8 cellular contexts compared by ENCODE assay signal in the genomic region with DNA sequence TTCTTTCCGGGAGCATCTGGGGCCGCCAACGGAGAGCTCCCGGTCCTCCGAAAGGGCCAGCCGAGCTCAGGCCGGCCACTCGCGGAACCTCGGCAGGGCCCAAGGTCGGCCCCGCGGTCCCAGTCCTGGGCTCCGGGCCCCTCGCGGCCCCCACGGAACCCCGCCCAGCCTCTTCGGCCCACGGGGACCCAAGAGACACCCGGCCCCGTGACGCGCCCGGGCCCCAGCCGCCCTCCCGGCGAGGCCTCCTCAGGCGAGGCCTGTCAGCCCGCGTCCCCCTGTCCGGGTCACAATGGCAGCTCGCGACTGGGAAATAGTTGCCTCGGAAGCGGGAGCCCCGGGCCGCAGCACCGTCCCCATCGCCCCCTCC. TPM values are rescaled to one million over a fixed set of nuclear protein-coding genes. Genes with fewer than 3 reads are reported as not detected.
DNase-seq lines count a peak whose midpoint lies in the region; ATAC-seq and TF ChIP-seq lines count a peak whose summit lies in the region.
"Not testable (repeated sequence)": the region's sequence is repeated elsewhere in the genome, so short reads cannot be mapped to it uniquely, and the experiment has no call there.

No MANE protein-coding gene starts in this region.

- H3K36me3 ChIP-seq in BLaER1 treated with 17β-estradiol and CSF1 and Interleukin-3, amounts not matched to agents 10 nM and 100 nM; OCI-LY1 (ENCODE audit: insufficient read depth, low read length); esophagus muscularis mucosa; mesendoderm (ENCODE audit: control insufficient read depth, insufficient read depth, low read length); spleen: not testable (repeated sequence)

- not testable (repeated sequence) for H3K27me3 ChIP-seq in BLaER1 treated with 17β-estradiol and CSF1 and Interleukin-3, amounts not matched to agents 10 nM and 100 nM; OCI-LY1 (ENCODE audit: insufficient read depth, low read length); esophagus muscularis mucosa; mesendoderm (ENCODE audit: insufficient read depth, low read length, poor library complexity); spleen (replicated peaks in 1 of 7)

- not testable (repeated sequence) for H2AK5ac ChIP-seq in mesendoderm (ENCODE audit: low read length)

- whole genome bisulfite sequencing in esophagus muscularis mucosa = no CpG with 5 or more reads among the region's 40 CpGs
- WGBS in mesendoderm (ENCODE audit: extremely low coverage, insufficient coverage, low lambda C conversion rate) = no CpG with 5 or more reads among the region's 40 CpGs
- WGBS in spleen, 5 donors = 0 to 1% (median 0%) methylated on average over 13 to 34 of the region's 40 CpGs; no CpG with 5 or more reads in 1 of the 5 donors

- not testable (repeated sequence) for H3K79me2 ChIP-seq in OCI-LY1 (ENCODE audit: insufficient read depth, low read length); mesendoderm (ENCODE audit: control insufficient read depth, insufficient read depth, low read length)

- peak overlapping the region; percentile 77 to 87 (median 82) for H3K4me3 ChIP-seq in BLaER1 treated with 17β-estradiol and CSF1 and Interleukin-3, amounts not matched to agents 10 nM and 100 nM
- peak overlapping the region; percentile 68 for H3K4me3 ChIP-seq in OCI-LY1 (ENCODE audit: low read depth, low read length, poor library complexity, severe bottlenecking)
- H3K4me3 ChIP-seq in esophagus muscularis mucosa = peak overlapping the region; percentile 72 to 93 (median 76)
- H3K4me3 ChIP-seq in mesendoderm (ENCODE audit: low read length) = peak overlapping the region; percentile 69
- H3K4me3 ChIP-seq in spleen = peak overlapping the region; percentile 54 to 90 (median 72)

- not testable (repeated sequence) for TF ChIP-seq POLR2A in esophagus muscularis mucosa (IDR thresholded peaks at IDR 0.05; ENCODE audit: low read depth); spleen (IDR thresholded peaks at IDR 0.05)

- H3F3A ChIP-seq in OCI-LY1 (ENCODE audit: insufficient read depth, low read length) = not testable (repeated sequence)

- H3K4me1 ChIP-seq in BLaER1 treated with 17β-estradiol and CSF1 and Interleukin-3, amounts not matched to agents 10 nM and 100 nM = peaks cover 4 to 31% (median 18%) of the 10 kb centered on the region in 10 experiments
- not testable (repeated sequence) for H3K4me1 ChIP-seq in OCI-LY1 (ENCODE audit: insufficient read depth, low read length, severe bottlenecking); mesendoderm (ENCODE audit: control insufficient read depth, low read depth, low read length)
- H3K4me1 ChIP-seq in esophagus muscularis mucosa (peaks cover 3 to 31% (median 27%) of the 10 kb centered on the region in 4 donors), spleen (peaks cover 0 to 27% (median 11%) of the 10 kb centered on the region in 6 donors)

- TF ChIP-seq EP300 in esophagus muscularis mucosa (IDR thresholded peaks at IDR 0.05) = not testable (repeated sequence)

- intact Hi-C loops in esophagus muscularis mucosa (cut with DNase I); spleen (cut with DNase I; ENCODE audit: low total_unique reads): not testable (repeated sequence)

- not testable (repeated sequence) for H3K9me3 ChIP-seq in BLaER1 treated with 17β-estradiol and CSF1 and Interleukin-3, amounts not matched to agents 10 nM and 100 nM (replicated peaks in 1 of 11); OCI-LY1 (ENCODE audit: low read length); esophagus muscularis mucosa; spleen

- not testable (repeated sequence) for H2BK15ac ChIP-seq in mesendoderm (replicated peaks; ENCODE audit: low read depth)

- not testable (repeated sequence) for H3K18ac ChIP-seq in mesendoderm (ENCODE audit: low read length)

- not testable (repeated sequence) for TF ChIP-seq CTCF in OCI-LY1 (IDR thresholded peaks at IDR 0.05; ENCODE audit: low read length); esophagus muscularis mucosa (IDR thresholded peaks at IDR 0.05)
- peak in 1 of 11 experiments; percentile 10 for TF ChIP-seq CTCF in spleen (IDR thresholded peaks at IDR 0.05 in 8 of 11, conservative IDR thresholded peaks at IDR 0.05 in 3 of 11)

- not testable (repeated sequence) for H2AFZ ChIP-seq in OCI-LY1 (ENCODE audit: low read length)

- H4K20me1 ChIP-seq in BLaER1 treated with 17β-estradiol and CSF1 and Interleukin-3, amounts not matched to agents 10 nM and 100 nM = peaks cover 15 to 47% (median 34%) of the 10 kb centered on the region in 11 experiments; a peak in 17 of 22 replicates
- not testable (repeated sequence) for H4K20me1 ChIP-seq in OCI-LY1 (ENCODE audit: insufficient read depth, low read length)

- H2BK120ac ChIP-seq in mesendoderm (ENCODE audit: low read depth, low read length) = not testable (repeated sequence)

- peak overlapping the region; percentile 78 to 92 (median 84) for H3K9ac ChIP-seq in BLaER1 treated with 17β-estradiol and CSF1 and Interleukin-3, amounts not matched to agents 10 nM and 100 nM
- H3K9ac ChIP-seq in OCI-LY1 (ENCODE audit: low read length) = peak overlapping the region; percentile 75
- H3K9ac ChIP-seq in mesendoderm (ENCODE audit: low read length) = peak overlapping the region; percentile 83

- not testable (repeated sequence) for H3K4ac ChIP-seq in mesendoderm (ENCODE audit: low read depth, low read length)

- H2BK5ac ChIP-seq in mesendoderm (ENCODE audit: low read length) = not testable (repeated sequence)

- peak overlapping the region; percentile 71 to 86 (median 78) for H3K27ac ChIP-seq in BLaER1 treated with 17β-estradiol and CSF1 and Interleukin-3, amounts not matched to agents 10 nM and 100 nM
- H3K27ac ChIP-seq in OCI-LY1 (ENCODE audit: low read depth, low read length, poor library complexity, severe bottlenecking); mesendoderm (ENCODE audit: low read depth, low read length): not testable (repeated sequence)
- H3K27ac ChIP-seq in esophagus muscularis mucosa (replicated peaks in 1 of 4) (peak overlapping the region; percentile 89 to 95 (median 91)), spleen (peak overlapping the region; percentile 53 to 91 (median 80))

- DNase-seq in activated naive CD4-positive, alpha-beta T cell treated with anti-CD3 and anti-CD28 coated beads, Interleukin-2, amount 50 U/mL, for 16 hours = peak; percentile 13
- not testable (repeated sequence) for DNase-seq in esophagus muscularis mucosa (ENCODE audit: extremely low spot score); mesendoderm; spleen

- peak overlapping the region; percentile 81 for H3K56ac ChIP-seq in mesendoderm (ENCODE audit: low read length)

- H3K9me2 ChIP-seq in OCI-LY1 (ENCODE audit: low read depth, low read length) = not testable (repeated sequence)

- not testable (repeated sequence) for H4K8ac ChIP-seq in mesendoderm (ENCODE audit: low read depth, low read length)

- not testable (repeated sequence) for H3K23ac ChIP-seq in mesendoderm (ENCODE audit: low read length)

- H3K4me2 ChIP-seq in BLaER1 treated with 17β-estradiol and CSF1 and Interleukin-3, amounts not matched to agents 10 nM and 100 nM = peak overlapping the region; percentile 86 to 98 (median 92)
- H3K4me2 ChIP-seq in OCI-LY1 (ENCODE audit: low read length) = peak overlapping the region; percentile 95
- H3K4me2 ChIP-seq in mesendoderm (ENCODE audit: low read length) = not testable (repeated sequence)

- not testable (repeated sequence) for H4K5ac ChIP-seq in mesendoderm (ENCODE audit: low read length)

- H3K79me1 ChIP-seq in mesendoderm (ENCODE audit: low read length) = not testable (repeated sequence)

- ATAC-seq in GM21360 (IDR thresholded peaks at IDR 0.05; ENCODE audit: unreplicated experiment) (peak; percentile 33), HG03025 (IDR thresholded peaks at IDR 0.05; ENCODE audit: low FRiP score, unreplicated experiment) (peak; percentile 16)

RNA-seq across cellular contexts. Expression of a gene that starts 48.8 kb away (rescaled TPM):
- total RNA-seq in esophagus muscularis mucosa (10 to 100 TPM; 19.1 to 31.8 (median 27.4) TPM), spleen (10 to 100 TPM; 25.3 to 48.4 (median 33.5) TPM)
- polyA plus RNA-seq in mesendoderm (2013, experiment 1 of 2) = 17.7 TPM
- polyA plus RNA-seq in mesendoderm (2013, experiment 2 of 2) = 17.3 TPM
- polyA plus RNA-seq in spleen = 1 to 10 TPM; 4.6 to 9.4 (median 6.4) TPM
